1 cellular context compared by ENCODE assay signal in genomic region chr4:92254767-92255442, GRCh38.
TF ChIP-seq lines count a peak whose summit lies in the region.

No MANE protein-coding gene starts in this region.

TF ChIP-seq in WTC11, 78 proteins besides CTCF, POLR2A, EP300 and RAD21 (continued from another document and continues in another):
- TF ChIP-seq JUN (CRISPR knock-in tag; IDR thresholded peaks at IDR 0.05) (peak; percentile 88), ELF4 (CRISPR knock-in tag; IDR thresholded peaks at IDR 0.05; ENCODE audit: low read depth) (no peak), RORB (CRISPR knock-in tag; IDR thresholded peaks at IDR 0.05) (no peak), ZNF416 (CRISPR knock-in tag; IDR thresholded peaks at IDR 0.05) (peak; percentile 93), E2F5 (CRISPR knock-in tag; IDR thresholded peaks at IDR 0.05) (0 out of 2 replicates have a peak, but pooled peaks have one; percentile 42), IRF2 (CRISPR knock-in tag; IDR thresholded peaks at IDR 0.05; ENCODE audit: borderline replicate concordance, low read depth) (no peak), ZBTB43 (CRISPR knock-in tag; IDR thresholded peaks at IDR 0.05) (no peak), ETV6 (CRISPR knock-in tag; IDR thresholded peaks at IDR 0.05) (peak; percentile 88; the same call in 1 of the 2 replicates), CDX4 (CRISPR knock-in tag; IDR thresholded peaks at IDR 0.05; ENCODE audit: borderline replicate concordance) (no peak), JAZF1 (CRISPR knock-in tag; IDR thresholded peaks at IDR 0.05) (no peak), USF2 (CRISPR knock-in tag; IDR thresholded peaks at IDR 0.05) (no peak), ZNF317 (CRISPR knock-in tag; IDR thresholded peaks at IDR 0.05; ENCODE audit: borderline replicate concordance, low read depth) (no peak), EMX1 (CRISPR knock-in tag; IDR thresholded peaks at IDR 0.05) (peak; percentile 81), HMGA2 (CRISPR knock-in tag; IDR thresholded peaks at IDR 0.05) (no peak), ZNF138 (CRISPR knock-in tag; conservative IDR thresholded peaks at IDR 0.05) (no peak), ZNF232 (CRISPR knock-in tag; IDR thresholded peaks at IDR 0.05) (peak; percentile 71; the same call in 1 of the 2 replicates), PRRX2 (CRISPR knock-in tag; IDR thresholded peaks at IDR 0.05) (no peak; the same call in 1 of the 2 replicates), ZNF425 (CRISPR knock-in tag; conservative IDR thresholded peaks at IDR 0.05) (peak; percentile 80), ZNF121 (CRISPR knock-in tag; IDR thresholded peaks at IDR 0.05) (no peak), CBFB (CRISPR knock-in tag; IDR thresholded peaks at IDR 0.05; ENCODE audit: low read depth) (peak; percentile 90; the same call in 1 of the 2 replicates), ATF3 (CRISPR knock-in tag; conservative IDR thresholded peaks at IDR 0.05) (peak; percentile 57; the same call in 1 of the 2 replicates), MYBL2 (CRISPR knock-in tag; IDR thresholded peaks at IDR 0.05) (peak; percentile 92), TEAD1 (CRISPR knock-in tag; IDR thresholded peaks at IDR 0.05) (peak; percentile 64; the same call in 1 of the 2 replicates), AR (CRISPR knock-in tag; IDR thresholded peaks at IDR 0.05) (peak; percentile 93), NFE2L1 (CRISPR knock-in tag; IDR thresholded peaks at IDR 0.05) (no peak), ATF6 (CRISPR knock-in tag; IDR thresholded peaks at IDR 0.05) (no peak), ATF1 (CRISPR knock-in tag; IDR thresholded peaks at IDR 0.05) (no peak; the same call in 1 of the 2 replicates), ZNF512 (CRISPR knock-in tag; IDR thresholded peaks at IDR 0.05; ENCODE audit: borderline replicate concordance) (no peak), MAX (CRISPR knock-in tag; IDR thresholded peaks at IDR 0.05) (peak; percentile 77), SP1 (CRISPR knock-in tag; conservative IDR thresholded peaks at IDR 0.05) (peak; percentile 68; the same call in 1 of the 2 replicates), NR3C1 (CRISPR knock-in tag; conservative IDR thresholded peaks at IDR 0.05; ENCODE audit: low read depth) (no peak; the same call in 1 of the 2 replicates), ZNF532 (CRISPR knock-in tag; IDR thresholded peaks at IDR 0.05; ENCODE audit: borderline replicate concordance) (peak; percentile 81), ZNF671 (CRISPR knock-in tag; IDR thresholded peaks at IDR 0.05) (peak; percentile 87), NR1H2 (CRISPR knock-in tag; IDR thresholded peaks at IDR 0.05) (peak; percentile 84; the same call in 1 of the 2 replicates), FOXJ3 (CRISPR knock-in tag; IDR thresholded peaks at IDR 0.05; ENCODE audit: borderline replicate concordance) (0 out of 2 replicates have a peak, but pooled peaks have one; percentile 3), SMAD3 (CRISPR knock-in tag; IDR thresholded peaks at IDR 0.05; ENCODE audit: borderline replicate concordance) (peak; percentile 91), PREB (CRISPR knock-in tag; IDR thresholded peaks at IDR 0.05; ENCODE audit: borderline replicate concordance) (peak; percentile 69; the same call in 1 of the 2 replicates), TEAD4 (CRISPR knock-in tag; IDR thresholded peaks at IDR 0.05) (peak; percentile 75)
